Comparison of ENCODE assay signal across 28 cellular contexts in genomic region chr9:523444-523843, GRCh38.
"Had no signal": no experiment of that assay in that cellular context is flagged by ENCODE, and none has a peak within 500 bp of the region (broad histone marks: within the 10 kb centered on the region; RNA-seq: fewer than 3 reads in every experiment).

No MANE protein-coding gene starts in this region.

- H3K36me3 ChIP-seq: adrenal gland, gastrocnemius medialis, lower lobe of right lung, thoracic aorta, vagina had no signal

- H3K4me1 ChIP-seq: adrenal gland had no signal

- DNase-seq: activated CD4-positive, alpha-beta T cell treated with anti-CD3 and anti-CD28 coated beads for 36 hours; activated CD4-positive, CD25-positive, alpha-beta regulatory T cell; activated CD8-positive, alpha-beta memory T cell treated with anti-CD3 and anti-CD28 coated beads, Interleukin-2, amount 50 U/mL, for 48 hours; activated gamma-delta T cell treated with Interleukin-2 at 50 U/mL for 16 hours; activated T-cell treated with anti-CD3 and anti-CD28 coated beads, Interleukin-2, amount 50 U/mL, for 24 hours; adrenal gland; aorta; caudate nucleus; cortex of kidney; effector memory CD8-positive, alpha-beta T cell; erythroblast; gastrocnemius medialis; glutamatergic neuron; hippocampal formation; immature natural killer cell; kidney; lower lobe of right lung; mesendoderm; posterior cingulate gyrus; stimulated activated CD4-positive, alpha-beta T cell treated with anti-CD3 and anti-CD28 coated beads, Interleukin-12 subunit alpha, Interleukin-12 subunit beta, amount 100 ng/mL, for 4 hours; stimulated activated CD4-positive, alpha-beta T cell treated with anti-CD3 and anti-CD28 coated beads, Interleukin-4, amount 100 ng/mL, for 24 hours; T-helper 1 cell had no signal

- ATAC-seq: activated CD4-positive, alpha-beta T cell treated with anti-CD3 and anti-CD28 coated beads for 36 hours; activated naive CD4-positive, alpha-beta T cell treated with anti-CD3 and anti-CD28 coated beads, Interleukin-2, amount 50 U/mL, for 72 hours; effector memory CD8-positive, alpha-beta T cell; gastrocnemius medialis; natural killer cell treated with Interleukin-12 subunit alpha and Interleukin-12 subunit beta and Interleukin-15 and Interleukin-18, amount 100 ng/mL, for 72 hours; stimulated activated effector memory CD8-positive, alpha-beta T cell treated with anti-CD3 and anti-CD28 coated beads, Interleukin-12 subunit alpha, Interleukin-12 subunit beta, amount 100 ng/mL, for 72 hours had no signal

- H3K27ac ChIP-seq: adrenal gland, gastrocnemius medialis, lower lobe of right lung, vagina had no signal

- H3K27me3 ChIP-seq: adrenal gland, gastrocnemius medialis, vagina had no signal

- H3K4me3 ChIP-seq: adrenal gland, gastrocnemius medialis, lower lobe of right lung, skin epidermis, thoracic aorta, vagina had no signal

- H3K9me3 ChIP-seq: adrenal gland, gastrocnemius medialis, lower lobe of right lung, thoracic aorta, vagina had no signal
